In the genomic region with DNA sequence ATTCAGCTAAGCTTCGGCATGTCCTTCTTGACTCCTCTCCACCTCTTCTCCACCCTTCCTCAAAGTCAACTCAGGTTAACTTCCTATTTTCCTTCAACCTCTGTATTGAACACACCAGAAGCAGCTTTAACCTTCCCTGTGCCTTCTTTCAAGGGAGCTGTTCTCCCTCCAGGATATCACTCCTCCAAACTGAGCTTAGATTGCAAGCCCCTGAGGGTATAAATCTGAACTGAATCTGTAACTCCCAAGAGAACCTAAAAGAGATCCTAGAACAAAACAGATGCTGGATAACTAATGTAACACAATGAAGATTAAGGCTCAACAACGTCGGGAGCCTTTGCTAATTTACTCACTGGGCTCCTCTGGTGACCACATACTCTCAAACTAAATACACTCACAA, we compare ENCODE assay signal across 1 cellular context.
TF ChIP-seq lines count a peak whose summit lies in the region.

No MANE protein-coding gene starts in this region.

TF ChIP-seq in GM23338, 12 proteins besides CTCF, POLR2A, EP300 and RAD21 (continued from another document):
- TF ChIP-seq ZNF462 (CRISPR knock-in tag; IDR thresholded peaks at IDR 0.05): no peak
- no peak for TF ChIP-seq REST (IDR thresholded peaks at IDR 0.05; ENCODE audit: unreplicated experiment)
- TF ChIP-seq EZH2phosphoT487 (IDR thresholded peaks at IDR 0.05; ENCODE audit: unreplicated experiment): no peak
- no peak for TF ChIP-seq CREB1 (CRISPR knock-in tag; IDR thresholded peaks at IDR 0.05; ENCODE audit: low read depth)
- no peak for TF ChIP-seq NANOG (IDR thresholded peaks at IDR 0.05; ENCODE audit: borderline replicate concordance)
- TF ChIP-seq ZNF331 (CRISPR knock-in tag; IDR thresholded peaks at IDR 0.05; ENCODE audit: low read depth): no peak
- no peak for TF ChIP-seq EZH2 (IDR thresholded peaks at IDR 0.05; ENCODE audit: low read depth, unreplicated experiment)
TF ChIP-seq in GM23338: peak in this region for 0.
